In genomic region chr6:32968093-32968769, GRCh38 we compare ENCODE assay signal across 8 cellular contexts. TPM values are rescaled to one million over a fixed set of nuclear protein-coding genes. Genes with fewer than 3 reads are reported as not detected.
DNase-seq lines count a peak whose midpoint lies in the region; ATAC-seq and TF ChIP-seq lines count a peak whose summit lies in the region.

TSS of gene BRD2 (plus strand) at chr6:32968594. CDS start at chr6:32972899, 4,305 bp downstream.

- TF ChIP-seq CTCF in BE2C (IDR thresholded peaks at IDR 0.05; ENCODE audit: low read depth, low read length) = no peak

- no peaks in the 10 kb centered on the region for H3K9me3 ChIP-seq in BE2C

- DNase-seq in BE2C (peak; percentile 97), HS-5 (ENCODE audit: low read depth) (peak; percentile 91), NOMO-1 (lab: John Stamatoyannopoulos, UW; ENCODE audit: unreplicated experiment in 2 of 2) (peak; percentile 87 to 97), medulla oblongata (ENCODE audit: extremely low spot score) (peak; percentile 99)
- peak; percentile 95 for DNase-seq in effector CD8-positive, alpha-beta T cell (lab: John Stamatoyannopoulos, UW)
- peak; percentile 92 to 93 (median 92) for DNase-seq in stimulated activated CD4-positive, alpha-beta T cell treated with anti-CD3 and anti-CD28 coated beads, TNF-alpha, amount 100 ng/mL, for 48 hours (ENCODE audit: low read depth in 3 of 3)

- peak; percentile 37 for ATAC-seq in GM19351 (IDR thresholded peaks at IDR 0.05; ENCODE audit: unreplicated experiment)

- CTCF ChIA-PET in activated CD8-positive, alpha-beta memory T cell treated with anti-CD3 and anti-CD28 coated beads for 36 hours (lab: Charles Lee) = interaction anchor here (0.7 to 3.1 kb wide), 11 partner anchors 8 to 130 kb away, joined by 3 to 23 read pairs (median 4); partner anchors contain the start of genes HLA-DMA and TAP2

- H3K36me3 ChIP-seq in BE2C = peaks cover 26% of the 10 kb centered on the region

- POLR2A ChIA-PET in activated CD8-positive, alpha-beta memory T cell treated with anti-CD3 and anti-CD28 coated beads for 36 hours (lab: Charles Lee) = interaction anchor here (0.6 to 5.8 kb wide), 12 partner anchors 10 to 1315 kb away, joined by 3 to 45 read pairs (median 3); partner anchors contain the start of genes HLA-DMA, HLA-DPB1, PSMB9 and TAP1

- H3K27me3 ChIP-seq in BE2C = no peaks in the 10 kb centered on the region

- peak within 1 kb of the TSS; percentile 88 for H3K4me3 ChIP-seq in BE2C (ENCODE audit: low read depth, low read length)

- peaks cover 5% of the 10 kb centered on the region; the same call in 1 of the 2 replicates for H3K4me1 ChIP-seq in BE2C

RNA-seq across cellular contexts. Expression of gene BRD2, which starts in this region (rescaled TPM):
- 257 TPM for polyA plus RNA-seq in BE2C (2012; ENCODE audit: insufficient read depth, insufficient read length, low read depth)
- total RNA-seq in activated CD8-positive, alpha-beta memory T cell treated with anti-CD3 and anti-CD28 coated beads for 36 hours = 100 to 1,000 TPM; 327 to 333 TPM

Comparison
In these comparisons a context has a peak if more than half of its experiments do, and no peak if none do; other contexts are left out.
1. Peak in every context shown above with its lines: DNase-seq, ATAC-seq and H3K4me3 ChIP-seq.